ENCODE assay signal across 1 cellular context in the genomic region with DNA sequence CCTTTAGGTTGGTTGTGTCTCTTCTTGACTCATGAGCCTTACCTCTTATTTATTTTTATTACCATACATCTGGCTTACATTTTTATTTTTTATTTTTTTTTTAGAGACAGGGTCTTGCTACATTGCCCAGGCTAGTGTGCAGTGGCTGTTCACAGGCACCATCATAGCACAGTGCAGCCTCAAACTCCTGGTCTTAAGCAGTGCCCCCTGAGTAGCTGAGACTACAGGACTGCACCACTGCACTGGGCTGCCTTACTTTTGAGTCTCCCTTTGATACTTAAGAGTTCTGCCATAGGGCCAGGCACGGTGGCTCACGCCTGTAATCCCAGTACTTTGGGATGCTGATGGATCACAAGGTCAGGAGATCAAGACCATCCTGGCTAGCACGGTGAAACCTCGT.
TF ChIP-seq lines count a peak whose summit lies in the region.

No MANE protein-coding gene starts in this region.

TF ChIP-seq in HepG2, 621 proteins besides CTCF, POLR2A, EP300 and RAD21 (continued from another document):
- TF ChIP-seq, protein P1, sequence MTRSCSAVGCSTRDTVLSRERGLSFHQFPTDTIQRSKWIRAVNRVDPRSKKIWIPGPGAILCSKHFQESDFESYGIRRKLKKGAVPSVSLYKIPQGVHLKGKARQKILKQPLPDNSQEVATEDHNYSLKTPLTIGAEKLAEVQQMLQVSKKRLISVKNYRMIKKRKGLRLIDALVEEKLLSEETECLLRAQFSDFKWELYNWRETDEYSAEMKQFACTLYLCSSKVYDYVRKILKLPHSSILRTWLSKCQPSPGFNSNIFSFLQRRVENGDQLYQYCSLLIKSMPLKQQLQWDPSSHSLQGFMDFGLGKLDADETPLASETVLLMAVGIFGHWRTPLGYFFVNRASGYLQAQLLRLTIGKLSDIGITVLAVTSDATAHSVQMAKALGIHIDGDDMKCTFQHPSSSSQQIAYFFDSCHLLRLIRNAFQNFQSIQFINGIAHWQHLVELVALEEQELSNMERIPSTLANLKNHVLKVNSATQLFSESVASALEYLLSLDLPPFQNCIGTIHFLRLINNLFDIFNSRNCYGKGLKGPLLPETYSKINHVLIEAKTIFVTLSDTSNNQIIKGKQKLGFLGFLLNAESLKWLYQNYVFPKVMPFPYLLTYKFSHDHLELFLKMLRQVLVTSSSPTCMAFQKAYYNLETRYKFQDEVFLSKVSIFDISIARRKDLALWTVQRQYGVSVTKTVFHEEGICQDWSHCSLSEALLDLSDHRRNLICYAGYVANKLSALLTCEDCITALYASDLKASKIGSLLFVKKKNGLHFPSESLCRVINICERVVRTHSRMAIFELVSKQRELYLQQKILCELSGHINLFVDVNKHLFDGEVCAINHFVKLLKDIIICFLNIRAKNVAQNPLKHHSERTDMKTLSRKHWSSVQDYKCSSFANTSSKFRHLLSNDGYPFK (CRISPR knock-in tag; IDR thresholded peaks at IDR 0.05; ENCODE audit: borderline replicate concordance), result no peak
- TF ChIP-seq TBL1XR1 (IDR thresholded peaks at IDR 0.05; ENCODE audit: borderline replicate concordance, low read length, partially characterized antibody) (no peak), ZIK1 (CRISPR knock-in tag; IDR thresholded peaks at IDR 0.05; ENCODE audit: borderline replicate concordance, low read depth) (no peak), ATF5 (CRISPR knock-in tag; IDR thresholded peaks at IDR 0.05; ENCODE audit: low read depth) (no peak), DPF2 (CRISPR knock-in tag; IDR thresholded peaks at IDR 0.05; ENCODE audit: borderline replicate concordance, low read depth) (no peak), IKZF4 (CRISPR knock-in tag; IDR thresholded peaks at IDR 0.05; ENCODE audit: borderline replicate concordance, low read depth, not compliant biosample characterization) (no peak), RARG (CRISPR knock-in tag; IDR thresholded peaks at IDR 0.05; ENCODE audit: low read depth) (no peak), ZHX1 (CRISPR knock-in tag; IDR thresholded peaks at IDR 0.05; ENCODE audit: low read depth) (no peak)
